ENCODE assay signal across 19 cellular contexts in the genomic region with DNA sequence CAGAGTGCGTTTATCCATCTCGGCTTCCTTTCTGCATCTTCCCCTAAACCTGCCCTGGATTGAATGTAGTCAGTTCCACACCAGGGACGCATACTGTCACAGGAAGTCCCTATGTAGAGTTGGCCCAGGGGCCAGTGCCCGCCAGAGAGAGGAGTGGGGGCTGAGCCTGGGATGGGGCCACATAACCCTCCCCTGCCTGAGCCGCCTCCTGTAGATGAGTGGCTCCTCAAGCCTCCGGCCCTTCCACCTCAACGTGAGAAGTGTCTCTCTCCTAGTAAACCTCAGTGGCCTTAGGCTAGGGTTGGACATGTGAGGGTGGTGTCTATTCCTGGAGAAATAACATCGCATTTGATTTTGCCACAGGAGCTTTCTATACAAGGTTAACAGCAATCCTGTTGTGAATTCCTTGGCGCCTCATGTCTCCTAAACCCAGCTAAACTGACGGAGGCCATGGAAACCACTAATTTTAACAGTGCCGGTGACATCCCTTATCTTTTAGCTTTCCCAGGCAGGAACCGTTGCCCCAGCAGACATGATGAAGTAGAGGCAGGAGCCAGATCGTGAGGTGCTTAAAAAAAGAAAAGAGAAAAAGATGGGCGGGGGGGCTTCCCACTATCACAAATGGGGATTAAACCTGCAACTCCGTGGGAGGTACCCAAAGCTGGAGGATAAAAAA.
"Had no signal": no experiment of that assay in that cellular context is flagged by ENCODE, and none has a peak within 500 bp of the region (broad histone marks: within the 10 kb centered on the region; RNA-seq: fewer than 3 reads in every experiment).

No MANE protein-coding gene starts in this region.

- H3K4me3 ChIP-seq: esophagus squamous epithelium, gastrocnemius medialis, sigmoid colon, thyroid gland had no signal

- H3K27ac ChIP-seq: esophagus squamous epithelium, gastrocnemius medialis, sigmoid colon, thyroid gland, WERI-Rb-1 had no signal

- ATAC-seq: effector memory CD8-positive, alpha-beta T cell; gastrocnemius medialis had no signal

- H3K27me3 ChIP-seq: gastrocnemius medialis, sigmoid colon, thyroid gland had no signal

- H3K4me3 Mint-ChIP-seq: activated naive CD4-positive, alpha-beta T cell treated with anti-CD3 and anti-CD28 coated beads, Interleukin-2, amount 50 U/mL, for 24 hours; brain; central memory CD8-positive, alpha-beta T cell; effector memory CD8-positive, alpha-beta T cell; T-helper 2 cell treated with Interferon-gamma antibody and Interleukin-4, amounts not matched to agents 5 μg/mL and 100 μg/mL, for 36 hours had no signal

- H3K4me1 Mint-ChIP-seq: activated naive CD4-positive, alpha-beta T cell treated with anti-CD3 and anti-CD28 coated beads, Interleukin-2, amount 50 U/mL, for 24 hours; central memory CD8-positive, alpha-beta T cell had no signal

- H3K27ac Mint-ChIP-seq: activated naive CD4-positive, alpha-beta T cell treated with anti-CD3 and anti-CD28 coated beads, Interleukin-2, amount 50 U/mL, for 24 hours; effector memory CD8-positive, alpha-beta T cell; T-helper 2 cell treated with Interferon-gamma antibody and Interleukin-4, amounts not matched to agents 5 μg/mL and 100 μg/mL, for 36 hours had no signal

- DNase-seq: activated CD4-positive, alpha-beta T cell treated with anti-CD3 and anti-CD28 coated beads, Interleukin-2, amount 50 U/mL, for 1 hour; activated CD4-positive, CD25-positive, alpha-beta regulatory T cell treated with anti-CD3 and anti-CD28 coated beads, Interleukin-2, amount 50 U/mL, for 72 hours; activated gamma-delta T cell treated with Interleukin-2 at 50 U/mL for 16 hours; activated T-cell treated with anti-CD3 and anti-CD28 coated beads, Interleukin-2, amount 50 U/mL, for 1 hour; effector memory CD8-positive, alpha-beta T cell; esophagus squamous epithelium; gastrocnemius medialis; hypothalamus; mesenchymal stem cell; occipital lobe; sigmoid colon; stimulated activated CD4-positive, alpha-beta T cell treated with anti-CD3 and anti-CD28 coated beads, Interleukin-4, amount 100 ng/mL, for 1 hour; stimulated activated naive CD4-positive, alpha-beta T cell treated with Interleukin-2 at 50 U/mL for 16 hours; thyroid gland; WERI-Rb-1 had no signal

- H3K9me3 Mint-ChIP-seq: activated naive CD4-positive, alpha-beta T cell treated with anti-CD3 and anti-CD28 coated beads, Interleukin-2, amount 50 U/mL, for 24 hours; brain; central memory CD8-positive, alpha-beta T cell; effector memory CD8-positive, alpha-beta T cell; T-helper 2 cell treated with Interferon-gamma antibody and Interleukin-4, amounts not matched to agents 5 μg/mL and 100 μg/mL, for 36 hours had no signal

- H3K36me3 Mint-ChIP-seq: activated naive CD4-positive, alpha-beta T cell treated with anti-CD3 and anti-CD28 coated beads, Interleukin-2, amount 50 U/mL, for 24 hours; brain had no signal
